In genomic region chr19:11813801-11814706, GRCh38 we compare ENCODE assay signal across 1 cellular context.
TF ChIP-seq lines count a peak whose summit lies in the region.

Gene ZNF440 (plus strand): TSS chr19:11814273. CDS start chr19:11814448, 175 bp downstream.

TF ChIP-seq in HepG2, 621 proteins besides CTCF, POLR2A, EP300 and RAD21 (continued from another document and continues in another):
- TF ChIP-seq MBD4 (IDR thresholded peaks at IDR 0.05; ENCODE audit: borderline replicate concordance, low read length): no peak
- no peak for TF ChIP-seq ZUFSP (CRISPR knock-in tag; IDR thresholded peaks at IDR 0.05; ENCODE audit: borderline replicate concordance)
- TF ChIP-seq KLF9 (CRISPR knock-in tag; IDR thresholded peaks at IDR 0.05; ENCODE audit: low read depth): no peak
- TF ChIP-seq U2AF1 (optimal IDR thresholded peaks at IDR 0.05; ENCODE audit: low read depth, low read length): peak; percentile 42
- TF ChIP-seq FOXC1 (CRISPR knock-in tag; IDR thresholded peaks at IDR 0.05; ENCODE audit: borderline replicate concordance): peak; percentile 61; the same call in 1 of the 2 replicates
- peak; percentile 70; the same call in 1 of the 2 replicates for TF ChIP-seq HBP1 (CRISPR knock-in tag; IDR thresholded peaks at IDR 0.05; ENCODE audit: low read depth)
- peak; percentile 52; the same call in 1 of the 2 replicates for TF ChIP-seq SALL2 (CRISPR knock-in tag; IDR thresholded peaks at IDR 0.05)
- no peak for TF ChIP-seq ZNF569 (CRISPR knock-in tag; IDR thresholded peaks at IDR 0.05; ENCODE audit: borderline replicate concordance)
- peak; percentile 67 for TF ChIP-seq ZNF784 (CRISPR knock-in tag; IDR thresholded peaks at IDR 0.05; ENCODE audit: borderline replicate concordance)
- no peak for TF ChIP-seq DNMT1 (CRISPR knock-in tag; IDR thresholded peaks at IDR 0.05)
- peak; percentile 92 for TF ChIP-seq PBX2 (CRISPR knock-in tag; IDR thresholded peaks at IDR 0.05)
- no peak for TF ChIP-seq CERS6 (CRISPR knock-in tag; IDR thresholded peaks at IDR 0.05)
- TF ChIP-seq ZFP1 (CRISPR knock-in tag; IDR thresholded peaks at IDR 0.05): 0 out of 2 replicates have a peak, but pooled peaks have one; percentile 61
- peak; percentile 87 for TF ChIP-seq ZMYM4 (CRISPR knock-in tag; IDR thresholded peaks at IDR 0.05)
- TF ChIP-seq ZBTB39 (CRISPR knock-in tag; IDR thresholded peaks at IDR 0.05): no peak
- no peak for TF ChIP-seq ZBTB1 (CRISPR knock-in tag; IDR thresholded peaks at IDR 0.05; ENCODE audit: borderline replicate concordance)
- TF ChIP-seq ZNF740 (CRISPR knock-in tag; IDR thresholded peaks at IDR 0.05): no peak
- TF ChIP-seq KLF15 (CRISPR knock-in tag; IDR thresholded peaks at IDR 0.05; ENCODE audit: borderline replicate concordance): no peak
- no peak for TF ChIP-seq ZNF510 (CRISPR knock-in tag; IDR thresholded peaks at IDR 0.05; ENCODE audit: low read depth)
- peak; percentile 68; the same call in 1 of the 2 replicates for TF ChIP-seq ZNF674 (CRISPR knock-in tag; IDR thresholded peaks at IDR 0.05; ENCODE audit: low read depth)
- TF ChIP-seq DR1 (CRISPR knock-in tag; IDR thresholded peaks at IDR 0.05): peak; percentile 89
- peak; percentile 81; the same call in 1 of the 2 replicates for TF ChIP-seq MEIS1 (CRISPR knock-in tag; IDR thresholded peaks at IDR 0.05; ENCODE audit: borderline replicate concordance)
- no peak for TF ChIP-seq ZBTB14 (CRISPR knock-in tag; IDR thresholded peaks at IDR 0.05)
- TF ChIP-seq ZNF33A (CRISPR knock-in tag; IDR thresholded peaks at IDR 0.05; ENCODE audit: borderline replicate concordance): no peak
- no peak for TF ChIP-seq RNF219 (CRISPR knock-in tag; IDR thresholded peaks at IDR 0.05)
- TF ChIP-seq HIVEP1 (CRISPR knock-in tag; IDR thresholded peaks at IDR 0.05): peak; percentile 54; the same call in 1 of the 2 replicates
- no peak for TF ChIP-seq CENPBD1 (CRISPR knock-in tag; IDR thresholded peaks at IDR 0.05; ENCODE audit: borderline replicate concordance, low read depth)
- TF ChIP-seq ATRX (CRISPR knock-in tag; IDR thresholded peaks at IDR 0.05; ENCODE audit: borderline replicate concordance): no peak
- no peak for TF ChIP-seq SIN3A (IDR thresholded peaks at IDR 0.05; ENCODE audit: borderline replicate concordance, low read depth, low read length)
- no peak for TF ChIP-seq PRDM15 (CRISPR knock-in tag; IDR thresholded peaks at IDR 0.05)
- TF ChIP-seq GABPB1 (CRISPR knock-in tag; IDR thresholded peaks at IDR 0.05): peak; percentile 79
- peak; percentile 72; the same call in 1 of the 2 replicates for TF ChIP-seq ZNF350 (CRISPR knock-in tag; IDR thresholded peaks at IDR 0.05; ENCODE audit: borderline replicate concordance, low read depth)
- no peak for TF ChIP-seq ELK4 (CRISPR knock-in tag; IDR thresholded peaks at IDR 0.05; ENCODE audit: borderline replicate concordance)
- peak; percentile 60 for TF ChIP-seq ZNF883 (CRISPR knock-in tag; IDR thresholded peaks at IDR 0.05; ENCODE audit: not compliant biosample characterization)
- TF ChIP-seq ATF2 (CRISPR knock-in tag; IDR thresholded peaks at IDR 0.05): peak; percentile 44; the same call in 1 of the 2 replicates
